ENCODE assay signal across 32 cellular contexts in genomic region chr6:81669445-81669844, GRCh38.
"Had no signal": no experiment of that assay in that cellular context is flagged by ENCODE, and none has a peak within 500 bp of the region (broad histone marks: within the 10 kb centered on the region; RNA-seq: fewer than 3 reads in every experiment).

No MANE protein-coding gene starts in this region.

- H3K27ac ChIP-seq: adrenal gland, body of pancreas, brain microvascular endothelial cell, breast epithelium, VCaP had no signal

- H3K27me3 ChIP-seq: adrenal gland, body of pancreas, brain microvascular endothelial cell, breast epithelium had no signal

- H3K4me3 ChIP-seq: adrenal gland, body of pancreas, breast epithelium had no signal

- H3K36me3 ChIP-seq: adrenal gland, brain microvascular endothelial cell, breast epithelium had no signal

- ATAC-seq: activated CD8-positive, alpha-beta T cell treated with anti-CD3 and anti-CD28 coated beads for 36 hours; activated naive CD4-positive, alpha-beta T cell treated with anti-CD3 and anti-CD28 coated beads, Interleukin-2, amount 50 U/mL, for 72 hours; activated T-cell treated with anti-CD3 and anti-CD28 coated beads, Interleukin-2, amount 50 U/mL, for 4 hours; activated T-cell treated with anti-CD3 and anti-CD28 coated beads, Interleukin-2, amount 50 U/mL, for 72 hours; activated T-helper 17 cell treated with anti-CD3 and anti-CD28 coated beads, Interleukin-2, amount 50 U/mL, for 72 hours; body of pancreas had no signal

- H3K4me1 ChIP-seq: adrenal gland, body of pancreas, breast epithelium had no signal

- H3K9me3 ChIP-seq: adrenal gland, body of pancreas, breast epithelium had no signal

- DNase-seq: activated B cell treated with CpG ODN at 0.5 μM for 24 hours; activated CD4-positive, alpha-beta memory T cell treated with anti-CD3 and anti-CD28 coated beads for 36 hours; activated CD4-positive, alpha-beta T cell treated with anti-CD3 and anti-CD28 coated beads for 4 hours; activated CD4-positive, alpha-beta T cell treated with anti-CD3 and anti-CD28 coated beads, Interleukin-2, amount 10 ng/mL, durations not matched to agents 24 days and 14 days; activated CD4-positive, alpha-beta T cell treated with anti-CD3 and anti-CD28 coated beads, Interleukin-2, amount 50 U/mL, for 1 hour; activated CD4-positive, alpha-beta T cell treated with anti-CD3 and anti-CD28 coated beads, Interleukin-2, amount 50 U/mL, for 4 hours; activated CD4-positive, CD25-positive, alpha-beta regulatory T cell treated with anti-CD3 and anti-CD28 coated beads, Interleukin-2, amount 50 U/mL, for 72 hours; activated CD8-positive, alpha-beta memory T cell treated with anti-CD3 and anti-CD28 coated beads, Interleukin-2, amount 50 U/mL, for 4 hours; activated CD8-positive, alpha-beta T cell treated with anti-CD3 and anti-CD28 coated beads for 36 hours; activated effector memory CD4-positive, alpha-beta T cell treated with anti-CD3 and anti-CD28 coated beads, Interleukin-2, amount 50 U/mL, for 16 hours; activated gamma-delta T cell treated with Interleukin-2 at 50 U/mL for 16 hours; activated naive CD4-positive, alpha-beta T cell; activated naive CD4-positive, alpha-beta T cell treated with anti-CD3 and anti-CD28 coated beads for 36 hours; activated naive CD4-positive, alpha-beta T cell treated with anti-CD3 and anti-CD28 coated beads, Interleukin-2, amount 50 U/mL, for 16 hours; activated naive CD8-positive, alpha-beta T cell treated with anti-CD3 and anti-CD28 coated beads for 36 hours; activated T-cell treated with anti-CD3 and anti-CD28 coated beads for 4 hours; activated T-cell treated with anti-CD3 and anti-CD28 coated beads, Interleukin-2, amount 50 U/mL, for 1 hour; activated T-cell treated with anti-CD3 and anti-CD28 coated beads, Interleukin-2, amount 50 U/mL, for 4 hours; activated T-cell treated with anti-CD3 and anti-CD28 coated beads, Interleukin-2, amount 50 U/mL, for 72 hours; adrenal gland; amniotic stem cell; aorta; body of pancreas; brain microvascular endothelial cell; central memory CD4-positive, alpha-beta T cell; T-helper 1 cell; T-helper 2 cell; T-helper 9 cell had no signal
